In the genomic region with DNA sequence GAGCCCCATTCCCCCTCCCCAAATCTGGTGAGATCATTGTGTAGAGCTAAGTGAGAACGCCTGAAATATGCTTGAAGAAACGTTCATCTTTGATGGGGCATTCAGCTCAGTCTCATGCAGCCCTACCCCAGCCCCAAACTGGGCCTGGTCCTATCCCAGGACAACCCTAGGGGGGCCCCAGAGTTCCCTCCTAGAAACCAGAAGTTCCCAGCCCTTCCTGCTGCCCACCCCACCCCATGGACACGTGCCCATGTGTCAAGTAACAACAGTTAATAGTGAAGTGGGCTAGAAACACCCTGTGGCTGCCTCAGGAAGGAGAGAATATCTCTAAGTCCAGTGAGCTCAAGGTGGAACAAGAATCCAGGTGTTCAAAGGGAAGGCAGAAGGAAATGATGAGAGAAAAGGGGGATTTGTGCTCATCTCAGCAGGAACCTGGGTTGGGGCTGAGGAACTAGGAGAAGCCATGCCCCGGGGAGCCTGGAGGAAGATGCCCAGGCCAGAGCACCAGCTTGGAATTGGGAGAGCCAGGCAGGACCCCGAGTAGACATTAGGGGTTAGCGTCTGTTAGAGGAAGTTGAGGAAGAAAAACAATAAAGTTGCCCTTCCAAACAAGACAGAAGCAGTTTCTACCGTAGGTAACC, we compare ENCODE assay signal across 13 cellular contexts. TPM values are rescaled to one million over a fixed set of nuclear protein-coding genes. Genes with fewer than 3 reads are reported as not detected.
A peak's percentile ranks its signal among the peaks of the same experiment; 100 is the strongest.
DNase-seq lines count a peak whose midpoint lies in the region; ATAC-seq, FAIRE-seq and TF ChIP-seq lines count a peak whose summit lies in the region.
"Had no signal": no experiment of that assay in that cellular context is flagged by ENCODE, and none has a peak within 500 bp of the region (broad histone marks: within the 10 kb centered on the region; RNA-seq: fewer than 3 reads in every experiment).

No MANE protein-coding gene starts in this region.

- CTCF ChIA-PET in Calu3 (lab: Charles Lee) = interaction anchor here (0.6 to 5.5 kb wide), 10 partner anchors 20 to 124 kb away, joined by 3 to 92 read pairs (median 4); a partner anchor contains a TSS
- CTCF ChIA-PET in endothelial cell of umbilical vein (lab: Charles Lee) = interaction anchor here (0.9 to 8.9 kb wide), 14 partner anchors 8 to 102 kb away, joined by 3 to 171 read pairs (median 16); a partner anchor contains a TSS

- H3K27me3 Mint-ChIP-seq in Calu3 (ENCODE audit: unreplicated experiment) = no peaks in the 10 kb centered on the region

- dilution Hi-C loops in endothelial cell of umbilical vein (cut with MboI; ENCODE audit: extremely low pct_ligation_motif_present, low sequenced_read_pairs) = no loop called here

- H3K4me1 ChIP-seq in RWPE2 (ENCODE audit: insufficient read depth, poor library complexity, severe bottlenecking) (peaks cover 69% of the 10 kb centered on the region), endothelial cell of umbilical vein (ENCODE audit: control insufficient read depth, extremely low read depth, insufficient read depth, low read length) (peaks cover 63% of the 10 kb centered on the region)

- no peaks in the 10 kb centered on the region for H3K9me3 ChIP-seq in RWPE2 (ENCODE audit: severe bottlenecking)
- no peaks in the 10 kb centered on the region for H3K9me3 ChIP-seq in endothelial cell of umbilical vein (replicated peaks; ENCODE audit: control insufficient read depth, insufficient read depth, low read length)
- H3K9me3 ChIP-seq: Caco-2, heart right ventricle had no signal

- ATAC-seq in RWPE2 (ENCODE audit: low read depth) (no peak), sciatic nerve (no peak), GM18873 (IDR thresholded peaks at IDR 0.05; ENCODE audit: low FRiP score, unreplicated experiment) (no peak)

- peaks cover 51% of the 10 kb centered on the region for H3K4me1 Mint-ChIP-seq in Calu3 (ENCODE audit: low read depth, unreplicated experiment)

- peak overlapping the region; percentile 70 for H3K27ac Mint-ChIP-seq in Calu3 (ENCODE audit: unreplicated experiment)
- H3K27ac Mint-ChIP-seq: neural progenitor cell, WTC11 had no signal

- BruUV-seq in Calu3 (replicated peaks; lab: Mats Ljungman, UMichigan) (no TSS peak), endothelial cell of umbilical vein (replicated peaks; lab: Mats Ljungman, UMichigan) (no TSS peak)

- H3K79me2 ChIP-seq in endothelial cell of umbilical vein (ENCODE audit: control insufficient read depth, insufficient read depth, low read length) = no peaks in the 10 kb centered on the region

- no peak for DNase-seq in Calu3
- no peak for DNase-seq in RWPE2 (ENCODE audit: low spot score)
- no peak for DNase-seq in endothelial cell of umbilical vein (ENCODE audit: low read depth, low spot score)
- peak; percentile 46 for DNase-seq in sciatic nerve (ENCODE audit: low spot score)
- DNase-seq in stimulated activated CD4-positive, alpha-beta T cell treated with anti-CD3 and anti-CD28 coated beads, Interleukin-15, amount 100 ng/mL, for 24 hours = no peak
- no peak for DNase-seq in SHP77 (lab: John Stamatoyannopoulos, UW)
- DNase-seq: Caco-2, HCEC 1CT, heart right ventricle had no signal

- TF ChIP-seq POLR2A in endothelial cell of umbilical vein (IDR thresholded peaks at IDR 0.05; ENCODE audit: low read depth, low read length) = no peak

- intact Hi-C loops in Calu3 (cut with micrococcal nuclease; ENCODE audit: unreplicated experiment) (loop anchor here (2.0 kb wide), 1 partner anchor 65 kb away; no protein-coding TSS in a partner anchor), endothelial cell of umbilical vein (cut with micrococcal nuclease) (loop anchor here (1.0 to 5.0 kb wide), 5 partner anchors 25 to 187 kb away; no protein-coding TSS in a partner anchor), sciatic nerve (cut with DNase I) (loop anchor here (10.0 kb wide), 1 partner anchor 99 kb away; a partner anchor contains a TSS)

- H3K4me3 ChIP-seq in RWPE2 (ENCODE audit: severe bottlenecking) (no peak overlapping the region), endothelial cell of umbilical vein (replicated peaks in 1 of 3; ENCODE audit: insufficient read depth in 1 of 3, low read depth in 1 of 3, low read length in 3 of 3) (no peak overlapping the region)
- H3K4me3 ChIP-seq: neural progenitor cell had no signal

- no peaks in the 10 kb centered on the region for H3K27me3 ChIP-seq in RWPE2 (ENCODE audit: insufficient read depth, poor library complexity, severe bottlenecking)
- H3K27me3 ChIP-seq in endothelial cell of umbilical vein (ENCODE audit: control insufficient read depth in 2 of 2, insufficient read depth in 2 of 2, low read length in 2 of 2) = no peaks in the 10 kb centered on the region
- H3K27me3 ChIP-seq: neural progenitor cell had no signal

- no peaks in the 10 kb centered on the region for H4K20me1 ChIP-seq in endothelial cell of umbilical vein (replicated peaks; ENCODE audit: control insufficient read depth, extremely low read depth, insufficient read depth, low read length)

- H3K4me2 ChIP-seq in endothelial cell of umbilical vein (ENCODE audit: insufficient read depth, low read length) = no peak overlapping the region
- H3K4me2 ChIP-seq: neural progenitor cell had no signal

- peak overlapping the region; percentile 99 for H3K27ac ChIP-seq in RWPE2 (ENCODE audit: poor library complexity, severe bottlenecking)
- H3K27ac ChIP-seq in endothelial cell of umbilical vein (ENCODE audit: insufficient read depth, low read depth, low read length) = peak overlapping the region; percentile 91
- H3K27ac ChIP-seq: neural progenitor cell had no signal

- H3K9me1 ChIP-seq in endothelial cell of umbilical vein (replicated peaks; ENCODE audit: control insufficient read depth, extremely low read depth, insufficient read depth, low read length) = no peaks in the 10 kb centered on the region

- H2AFZ ChIP-seq in endothelial cell of umbilical vein (ENCODE audit: low read depth, low read length) = peak overlapping the region; percentile 58

- POLR2A ChIA-PET in endothelial cell of umbilical vein (lab: Charles Lee) = interaction anchor here (0.6 to 3.5 kb wide), 2 partner anchors 20 to 28 kb away, joined by 6 to 43 read pairs; a partner anchor contains a TSS

- no peaks in the 10 kb centered on the region for H3K9me3 Mint-ChIP-seq in Calu3 (ENCODE audit: low read depth, unreplicated experiment)
- H3K9me3 Mint-ChIP-seq: neural progenitor cell, WTC11 had no signal

- no peak overlapping the region for H3K9ac ChIP-seq in endothelial cell of umbilical vein (replicated peaks; ENCODE audit: extremely low read depth, insufficient read depth, low read length)
- H3K9ac ChIP-seq: neural progenitor cell had no signal

- TF ChIP-seq CTCF in Calu3 (IDR thresholded peaks at IDR 0.05; ENCODE audit: unreplicated experiment) (no peak), RWPE2 (IDR thresholded peaks at IDR 0.05; ENCODE audit: poor library complexity, severe bottlenecking) (no peak), endothelial cell of umbilical vein (IDR thresholded peaks at IDR 0.05; ENCODE audit: extremely low read depth in 1 of 2, insufficient read depth in 1 of 2, low read depth in 1 of 2, low read length in 2 of 2) (no peak)

- H3K4me3 Mint-ChIP-seq in Calu3 (ENCODE audit: low read depth, unreplicated experiment) = no peak overlapping the region
- H3K4me3 Mint-ChIP-seq: neural progenitor cell, WTC11 had no signal

- H3K36me3 Mint-ChIP-seq in Calu3 (ENCODE audit: insufficient read depth, unreplicated experiment) = peaks cover 11% of the 10 kb centered on the region
- H3K36me3 Mint-ChIP-seq: neural progenitor cell, WTC11 had no signal

- no peaks in the 10 kb centered on the region for H3K36me3 ChIP-seq in RWPE2 (ENCODE audit: low read depth)
- no peaks in the 10 kb centered on the region for H3K36me3 ChIP-seq in endothelial cell of umbilical vein (ENCODE audit: control insufficient read depth in 2 of 2, extremely low read depth in 1 of 2, insufficient read depth in 2 of 2, low read length in 2 of 2)
- H3K36me3 ChIP-seq: heart right ventricle, neural progenitor cell had no signal

- no peak for FAIRE-seq in endothelial cell of umbilical vein (lab: Jason Lieb, UNC)
- FAIRE-seq: bronchial epithelial cell had no signal

TF ChIP-seq in endothelial cell of umbilical vein, 7 proteins besides CTCF, POLR2A, EP300 and RAD21:
- TF ChIP-seq, protein P1, sequence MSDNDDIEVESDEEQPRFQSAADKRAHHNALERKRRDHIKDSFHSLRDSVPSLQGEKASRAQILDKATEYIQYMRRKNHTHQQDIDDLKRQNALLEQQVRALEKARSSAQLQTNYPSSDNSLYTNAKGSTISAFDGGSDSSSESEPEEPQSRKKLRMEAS (IDR thresholded peaks at IDR 0.05; ENCODE audit: insufficient read depth, insufficient read length) = no peak
- TF ChIP-seq EZH2 (IDR thresholded peaks at IDR 0.05; ENCODE audit: borderline replicate concordance, low read depth, low read length, severe bottlenecking) (no peak), JUN (IDR thresholded peaks at IDR 0.05; ENCODE audit: borderline replicate concordance, insufficient read depth, insufficient read length, low read depth) (no peak), POLR2AphosphoS5 (IDR thresholded peaks at IDR 0.05; ENCODE audit: insufficient read depth, low read depth, low read length) (no peak), GATA2 (IDR thresholded peaks at IDR 0.05; ENCODE audit: insufficient read depth, insufficient read length, low read depth, low read length) (no peak), MYC (IDR thresholded peaks at IDR 0.05; ENCODE audit: low read depth, low read length) (no peak), FOS (IDR thresholded peaks at IDR 0.05; ENCODE audit: borderline replicate concordance, insufficient read depth, low read length) (no peak)

RNA-seq across cellular contexts. Expression of a gene that starts 20.1 kb away (rescaled TPM):
- total RNA-seq in Calu3 (2022) (71.7 and 84.5 TPM in 2 replicates), endothelial cell of umbilical vein (141 and 149 TPM in 2 replicates), sciatic nerve (51.1 TPM)
- polyA plus RNA-seq in endothelial cell of umbilical vein = 47.0 and 52.7 TPM in 2 replicates
- 44.5 and 45.5 TPM in 2 replicates for polyA plus RNA-seq in endothelial cell of umbilical vein (2011; cell fraction: cytosol; rRNA removed)
- polyA plus RNA-seq in endothelial cell of umbilical vein (2011; cell fraction: nucleus; rRNA removed) = 146 and 166 TPM in 2 replicates
- 88.7 and 117 TPM in 2 replicates for polyA plus RNA-seq in endothelial cell of umbilical vein (2012)
- 95.5 and 107 TPM in 2 replicates for polyA minus RNA-seq in endothelial cell of umbilical vein
- 25.2 TPM for polyA minus RNA-seq in endothelial cell of umbilical vein (2011; cell fraction: cytosol; rRNA and poly(A)+ RNA removed)
- 82.9 and 138 TPM in 2 replicates for polyA minus RNA-seq in endothelial cell of umbilical vein (2011; cell fraction: nucleus; rRNA and poly(A)+ RNA removed)

RNA-seq across cellular contexts. Expression of a gene that starts 41.2 kb away (rescaled TPM):
- total RNA-seq in Calu3 (2022) = 18.0 and 20.1 TPM in 2 replicates
- total RNA-seq in endothelial cell of umbilical vein = 22.2 and 23.6 TPM in 2 replicates
- polyA plus RNA-seq in endothelial cell of umbilical vein = 44.7 and 63.5 TPM in 2 replicates
- 29.0 and 35.3 TPM in 2 replicates for polyA plus RNA-seq in endothelial cell of umbilical vein (2011; cell fraction: cytosol; rRNA removed)
- polyA plus RNA-seq in endothelial cell of umbilical vein (2011; cell fraction: nucleus; rRNA removed) = 10.6 and 12.6 TPM in 2 replicates
- polyA plus RNA-seq in endothelial cell of umbilical vein (2012) = 22.5 and 35.4 TPM in 2 replicates
- 9.8 and 10.5 TPM in 2 replicates for polyA minus RNA-seq in endothelial cell of umbilical vein
- 10.7 TPM for polyA minus RNA-seq in endothelial cell of umbilical vein (2011; cell fraction: cytosol; rRNA and poly(A)+ RNA removed)
- polyA minus RNA-seq in endothelial cell of umbilical vein (2011; cell fraction: nucleus; rRNA and poly(A)+ RNA removed) = 1.6 and 4.6 TPM in 2 replicates
- 21.2 TPM for total RNA-seq in sciatic nerve
